In the genomic region with DNA sequence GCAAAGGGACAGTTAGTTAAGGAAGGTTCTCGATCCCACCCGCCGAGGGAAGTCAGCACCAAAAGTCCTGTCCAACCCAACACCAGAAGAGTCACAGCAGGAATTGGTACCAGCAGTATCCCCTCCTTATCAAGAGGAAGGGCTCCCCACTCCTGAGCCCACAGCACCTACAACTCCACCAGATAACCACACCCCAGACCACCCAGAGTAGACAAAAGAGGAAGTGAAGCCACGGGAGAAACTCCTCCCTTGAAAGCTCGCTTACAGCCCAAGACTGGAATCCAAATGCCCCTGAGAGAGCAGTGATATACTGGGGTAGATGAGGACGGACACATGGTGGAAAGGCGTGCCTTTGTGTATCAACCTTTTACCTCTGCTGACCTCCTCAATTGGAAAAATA, we compare ENCODE assay signal across 26 cellular contexts. TPM values are rescaled to one million over a fixed set of nuclear protein-coding genes. Genes with fewer than 3 reads are reported as not detected.
A peak's percentile ranks its signal among the peaks of the same experiment; 100 is the strongest.
DNase-seq lines count a peak whose midpoint lies in the region; ATAC-seq, FAIRE-seq and TF ChIP-seq lines count a peak whose summit lies in the region.
"Had no signal": no experiment of that assay in that cellular context is flagged by ENCODE, and none has a peak within 500 bp of the region (broad histone marks: within the 10 kb centered on the region; RNA-seq: fewer than 3 reads in every experiment).

No MANE protein-coding gene starts in this region.

- H3K36me3 Mint-ChIP-seq in activated CD8-positive, alpha-beta T cell treated with anti-CD3 and anti-CD28 coated beads, Interleukin-2, amount 10 ng/mL, durations not matched to agents 7 days and 5 days (ENCODE audit: low read depth), result no peaks in the 10 kb centered on the region
- H3K36me3 Mint-ChIP-seq in activated CD8-positive, alpha-beta T cell treated with anti-CD3 and anti-CD28 coated beads for 36 hours (ENCODE audit: low read depth), result peaks cover 33% of the 10 kb centered on the region
- peaks cover 12% of the 10 kb centered on the region for H3K36me3 Mint-ChIP-seq in activated T-helper 1 cell treated with anti-CD3 and anti-CD28 coated beads, Interleukin-12 subunit alpha, Interleukin-12 subunit beta, Interleukin-2, Interleukin-4 antibody, amounts not matched to agents 30 ng/mL and 10 ng/mL and 1 ng/mL, durations not matched to agents 14 hours and 24 hours and 36 hours (ENCODE audit: low read depth)
- H3K36me3 Mint-ChIP-seq in naive B cell, result no peaks in the 10 kb centered on the region
- H3K36me3 Mint-ChIP-seq: T-cell had no signal

- peak overlapping the region; percentile 44 for H3K27ac Mint-ChIP-seq in activated CD8-positive, alpha-beta T cell treated with anti-CD3 and anti-CD28 coated beads, Interleukin-2, amount 10 ng/mL, durations not matched to agents 7 days and 5 days
- H3K27ac Mint-ChIP-seq in activated CD8-positive, alpha-beta T cell treated with anti-CD3 and anti-CD28 coated beads for 36 hours, result no peak overlapping the region
- peak overlapping the region; percentile 98 for H3K27ac Mint-ChIP-seq in activated T-helper 1 cell treated with anti-CD3 and anti-CD28 coated beads, Interleukin-12 subunit alpha, Interleukin-12 subunit beta, Interleukin-2, Interleukin-4 antibody, amounts not matched to agents 30 ng/mL and 10 ng/mL and 1 ng/mL, durations not matched to agents 14 hours and 24 hours and 36 hours
- peak overlapping the region; percentile 78 to 98 (median 88) for H3K27ac Mint-ChIP-seq in naive B cell
- H3K27ac Mint-ChIP-seq: GM23338 had no signal

- H3K27me3 Mint-ChIP-seq in activated CD8-positive, alpha-beta T cell treated with anti-CD3 and anti-CD28 coated beads, Interleukin-2, amount 10 ng/mL, durations not matched to agents 7 days and 5 days (ENCODE audit: low read depth), result no peaks in the 10 kb centered on the region
- no peaks in the 10 kb centered on the region for H3K27me3 Mint-ChIP-seq in activated CD8-positive, alpha-beta T cell treated with anti-CD3 and anti-CD28 coated beads for 36 hours
- H3K27me3 Mint-ChIP-seq in activated T-helper 1 cell treated with anti-CD3 and anti-CD28 coated beads, Interleukin-12 subunit alpha, Interleukin-12 subunit beta, Interleukin-2, Interleukin-4 antibody, amounts not matched to agents 30 ng/mL and 10 ng/mL and 1 ng/mL, durations not matched to agents 14 hours and 24 hours and 36 hours (ENCODE audit: insufficient read depth), result no peaks in the 10 kb centered on the region
- no peaks in the 10 kb centered on the region for H3K27me3 Mint-ChIP-seq in naive B cell
- H3K27me3 Mint-ChIP-seq: T-cell had no signal

- CTCF ChIA-PET in activated CD8-positive, alpha-beta T cell treated with anti-CD3 and anti-CD28 coated beads, Interleukin-2, amount 10 ng/mL, durations not matched to agents 7 days and 5 days (lab: Charles Lee), result interaction anchor here (0.7 to 1.0 kb wide), 2 partner anchors 11 to 17 kb away, joined by 3 read pairs; no protein-coding TSS in a partner anchor
- CTCF ChIA-PET in activated CD8-positive, alpha-beta T cell treated with anti-CD3 and anti-CD28 coated beads for 36 hours (lab: Charles Lee), result no interaction called here

- no peak for DNase-seq in activated CD8-positive, alpha-beta T cell treated with anti-CD3 and anti-CD28 coated beads, Interleukin-2, amount 10 ng/mL, durations not matched to agents 7 days and 5 days
- no peak for DNase-seq in activated CD8-positive, alpha-beta T cell treated with anti-CD3 and anti-CD28 coated beads for 36 hours
- DNase-seq in GM18507 (ENCODE audit: extremely low spot score, insufficient read length, low read depth) (no peak), naive B cell (peak; percentile 70), tibial nerve (ENCODE audit: low spot score in 2 of 2) (no peak), Kasumi-1 (lab: John Stamatoyannopoulos, UW) (no peak)
- DNase-seq in activated T-helper 1 cell treated with anti-CD3 and anti-CD28 coated beads, Interleukin-12 subunit alpha, Interleukin-12 subunit beta, Interleukin-2, Interleukin-4 antibody, amounts not matched to agents 30 ng/mL and 10 ng/mL and 1 ng/mL, durations not matched to agents 14 hours and 24 hours and 36 hours (ENCODE audit: low spot score), result no peak
- DNase-seq: activated gamma-delta T cell; left cardiac atrium; midbrain; NCI-H1105 treated with DMSO at 0.1 percent for 48 hours; NCI-H2107; NCI-H526 treated with DMSO at 0.1 percent for 48 hours; OCI-M1; SHP77 treated with DMSO at 0.1 percent for 48 hours; stimulated activated CD8-positive, alpha-beta memory T cell treated with anti-CD3 and anti-CD28 coated beads, Interleukin-4, amount 100 ng/mL, for 48 hours; testis had no signal

- no peak for ATAC-seq in activated CD8-positive, alpha-beta T cell treated with anti-CD3 and anti-CD28 coated beads, Interleukin-2, amount 10 ng/mL, durations not matched to agents 7 days and 5 days
- no peak for ATAC-seq in activated CD8-positive, alpha-beta T cell treated with anti-CD3 and anti-CD28 coated beads for 36 hours
- peak; percentile 53 to 66 for ATAC-seq in naive B cell (ENCODE audit: low read depth in 2 of 2)
- no peak for ATAC-seq in HG03095 (IDR thresholded peaks at IDR 0.05; ENCODE audit: unreplicated experiment)
- ATAC-seq: GM23338, left cardiac atrium, T-cell had no signal

- TF ChIP-seq EP300 in tibial nerve (IDR thresholded peaks at IDR 0.05), result no peak

- FAIRE-seq in GM18507 (lab: Jason Lieb, UNC), result peak; percentile 9
- FAIRE-seq: astrocyte had no signal

- H3K4me1 ChIP-seq in tibial nerve, result no peaks in the 10 kb centered on the region

- H3K4me1 Mint-ChIP-seq in activated CD8-positive, alpha-beta T cell treated with anti-CD3 and anti-CD28 coated beads, Interleukin-2, amount 10 ng/mL, durations not matched to agents 7 days and 5 days (ENCODE audit: low read depth), result peaks cover 55% of the 10 kb centered on the region
- H3K4me1 Mint-ChIP-seq in activated CD8-positive, alpha-beta T cell treated with anti-CD3 and anti-CD28 coated beads for 36 hours (ENCODE audit: low read depth), result peaks cover 50% of the 10 kb centered on the region
- H3K4me1 Mint-ChIP-seq in activated T-helper 1 cell treated with anti-CD3 and anti-CD28 coated beads, Interleukin-12 subunit alpha, Interleukin-12 subunit beta, Interleukin-2, Interleukin-4 antibody, amounts not matched to agents 30 ng/mL and 10 ng/mL and 1 ng/mL, durations not matched to agents 14 hours and 24 hours and 36 hours (ENCODE audit: low read depth), result peaks cover 58% of the 10 kb centered on the region
- H3K4me1 Mint-ChIP-seq in naive B cell, result peaks cover 0 to 63% (median 51%) of the 10 kb centered on the region in 3 donors

- no peaks in the 10 kb centered on the region for H3K9me3 Mint-ChIP-seq in activated CD8-positive, alpha-beta T cell treated with anti-CD3 and anti-CD28 coated beads, Interleukin-2, amount 10 ng/mL, durations not matched to agents 7 days and 5 days (ENCODE audit: insufficient read depth)
- peaks cover 8% of the 10 kb centered on the region for H3K9me3 Mint-ChIP-seq in activated CD8-positive, alpha-beta T cell treated with anti-CD3 and anti-CD28 coated beads for 36 hours
- H3K9me3 Mint-ChIP-seq in activated T-helper 1 cell treated with anti-CD3 and anti-CD28 coated beads, Interleukin-12 subunit alpha, Interleukin-12 subunit beta, Interleukin-2, Interleukin-4 antibody, amounts not matched to agents 30 ng/mL and 10 ng/mL and 1 ng/mL, durations not matched to agents 14 hours and 24 hours and 36 hours, result no peaks in the 10 kb centered on the region
- peaks cover 0 to 4% (median 0%) of the 10 kb centered on the region in 7 donors for H3K9me3 Mint-ChIP-seq in naive B cell
- H3K9me3 Mint-ChIP-seq: T-cell had no signal

- intact Hi-C loops in activated CD8-positive, alpha-beta T cell treated with anti-CD3 and anti-CD28 coated beads for 36 hours (cut with micrococcal nuclease), result no loop called here
- intact Hi-C loops in activated T-helper 1 cell treated with anti-CD3 and anti-CD28 coated beads, Interleukin-12 subunit alpha, Interleukin-12 subunit beta, Interleukin-2, Interleukin-4 antibody, amounts not matched to agents 30 ng/mL and 10 ng/mL and 1 ng/mL, durations not matched to agents 14 hours and 24 hours and 36 hours (cut with micrococcal nuclease), result no loop called here

- H3K27me3 ChIP-seq in tibial nerve, result no peaks in the 10 kb centered on the region
- H3K27me3 ChIP-seq: testis had no signal

- 65 to 72% methylated on average over 7 of the region's 7 CpGs for WGBS in tibial nerve, 2 donors

- no peak for TF ChIP-seq CTCF in activated CD8-positive, alpha-beta T cell treated with anti-CD3 and anti-CD28 coated beads for 36 hours (IDR thresholded peaks at IDR 0.05)
- TF ChIP-seq CTCF in tibial nerve (IDR thresholded peaks at IDR 0.05), result no peak

- POLR2A ChIA-PET in activated CD8-positive, alpha-beta T cell treated with anti-CD3 and anti-CD28 coated beads, Interleukin-2, amount 10 ng/mL, durations not matched to agents 7 days and 5 days (lab: Charles Lee), result no interaction called here
- POLR2A ChIA-PET in activated CD8-positive, alpha-beta T cell treated with anti-CD3 and anti-CD28 coated beads for 36 hours (lab: Charles Lee), result no interaction called here

- no peaks in the 10 kb centered on the region for H3K36me3 ChIP-seq in tibial nerve

- no peak overlapping the region for H3K4me3 ChIP-seq in tibial nerve
- H3K4me3 ChIP-seq: GM23338, smooth muscle cell, testis had no signal

- no peak overlapping the region for H3K27ac ChIP-seq in tibial nerve
- H3K27ac ChIP-seq: C4-2B, testis had no signal

- peaks cover 0 to 13% (median 0%) of the 10 kb centered on the region in 4 donors for H3K9me3 ChIP-seq in tibial nerve
- H3K9me3 ChIP-seq: testis had no signal

- H3K4me3 Mint-ChIP-seq in activated CD8-positive, alpha-beta T cell treated with anti-CD3 and anti-CD28 coated beads, Interleukin-2, amount 10 ng/mL, durations not matched to agents 7 days and 5 days, result no peak overlapping the region
- no peak overlapping the region for H3K4me3 Mint-ChIP-seq in activated CD8-positive, alpha-beta T cell treated with anti-CD3 and anti-CD28 coated beads for 36 hours
- no peak overlapping the region for H3K4me3 Mint-ChIP-seq in activated T-helper 1 cell treated with anti-CD3 and anti-CD28 coated beads, Interleukin-12 subunit alpha, Interleukin-12 subunit beta, Interleukin-2, Interleukin-4 antibody, amounts not matched to agents 30 ng/mL and 10 ng/mL and 1 ng/mL, durations not matched to agents 14 hours and 24 hours and 36 hours
- peak overlapping the region; percentile 27 to 88 (median 64) for H3K4me3 Mint-ChIP-seq in naive B cell
- H3K4me3 Mint-ChIP-seq: GM23338 had no signal

- no peak for TF ChIP-seq POLR2A in tibial nerve (IDR thresholded peaks at IDR 0.05)

RNA-seq across cellular contexts. Expression of a gene that starts 7.3 kb away (rescaled TPM):
- total RNA-seq in activated CD8-positive, alpha-beta T cell treated with anti-CD3 and anti-CD28 coated beads, Interleukin-2, amount 10 ng/mL, durations not matched to agents 7 days and 5 days, result 100 to 1,000 TPM; 252 to 274 TPM
- 100 to 1,000 TPM; 214 to 215 TPM for total RNA-seq in activated CD8-positive, alpha-beta T cell treated with anti-CD3 and anti-CD28 coated beads for 36 hours
- 336 and 339 TPM in 2 replicates for total RNA-seq in activated T-helper 1 cell treated with anti-CD3 and anti-CD28 coated beads, Interleukin-12 subunit alpha, Interleukin-12 subunit beta, Interleukin-2, Interleukin-4 antibody, amounts not matched to agents 30 ng/mL and 10 ng/mL and 1 ng/mL, durations not matched to agents 14 hours and 24 hours and 36 hours
- 10 to 100 TPM in 3 of 6 donors, 1 to 10 TPM in 3; 5.6 to 21.0 (median 10.5) TPM for polyA plus RNA-seq in naive B cell (ENCODE audit: low read depth in 6 of 6)
- 1 to 10 TPM in 1 of 4 donors, under 1 TPM in 3; 0.20 to 1.8 (median 0.43) TPM for total RNA-seq in tibial nerve
- total RNA-seq: A673, astrocyte, glomerular endothelial cell, GM23338, LHCN-M2, smooth muscle cell had no signal
- polyA plus RNA-seq: GM23338 had no signal

Comparison
In these comparisons a context has a peak if more than half of its experiments do, and no peak if none do; other contexts are left out.
1. ATAC-seq: peak in naive B cell (2 of 2); none in activated CD8-positive, alpha-beta T cell treated with anti-CD3 and anti-CD28 coated beads, Interleukin-2, amount 10 ng/mL, durations not matched to agents 7 days and 5 days (single experiment), activated CD8-positive, alpha-beta T cell treated with anti-CD3 and anti-CD28 coated beads for 36 hours (single experiment) and HG03095 (single experiment).
2. H3K4me3 Mint-ChIP-seq: peak in naive B cell (8 of 8); none in activated CD8-positive, alpha-beta T cell treated with anti-CD3 and anti-CD28 coated beads, Interleukin-2, amount 10 ng/mL, durations not matched to agents 7 days and 5 days (single experiment), activated CD8-positive, alpha-beta T cell treated with anti-CD3 and anti-CD28 coated beads for 36 hours (single experiment) and activated T-helper 1 cell treated with anti-CD3 and anti-CD28 coated beads, Interleukin-12 subunit alpha, Interleukin-12 subunit beta, Interleukin-2, Interleukin-4 antibody, amounts not matched to agents 30 ng/mL and 10 ng/mL and 1 ng/mL, durations not matched to agents 14 hours and 24 hours and 36 hours (single experiment).
3. RNA of a gene that starts 7.3 kb away (total RNA-seq): 336 to 339 TPM in activated T-helper 1 cell treated with anti-CD3 and anti-CD28 coated beads, Interleukin-12 subunit alpha, Interleukin-12 subunit beta, Interleukin-2, Interleukin-4 antibody, amounts not matched to agents 30 ng/mL and 10 ng/mL and 1 ng/mL, durations not matched to agents 14 hours and 24 hours and 36 hours, 252 to 274 TPM in activated CD8-positive, alpha-beta T cell treated with anti-CD3 and anti-CD28 coated beads, Interleukin-2, amount 10 ng/mL, durations not matched to agents 7 days and 5 days and 214 to 215 TPM in activated CD8-positive, alpha-beta T cell treated with anti-CD3 and anti-CD28 coated beads for 36 hours; 0.20 to 1.8 TPM in tibial nerve; every median in the first group is over 10 times any median in the second.